ENCODE assay signal across 8 cellular contexts in genomic region chr6:145815351-145815772, GRCh38. TPM values are rescaled to one million over a fixed set of nuclear protein-coding genes. Genes with fewer than 3 reads are reported as not detected.
DNase-seq lines count a peak whose midpoint lies in the region; ATAC-seq and TF ChIP-seq lines count a peak whose summit lies in the region.

No MANE protein-coding gene starts in this region.

- ATAC-seq in DND-41 (ENCODE audit: insufficient read depth, low read depth) = peak; percentile 20
- ATAC-seq in GM21360 (IDR thresholded peaks at IDR 0.05; ENCODE audit: unreplicated experiment) = peak; percentile 9
- peak; percentile 1 to 52 (median 26) for ATAC-seq in heart right ventricle

- H3K4me1 ChIP-seq in DND-41 (ENCODE audit: insufficient read depth, low read length) (peaks cover 43% of the 10 kb centered on the region), HUES64 (ENCODE audit: insufficient read depth, low read length) (peaks cover 34% of the 10 kb centered on the region), heart right ventricle (peaks cover 0 to 72% (median 51%) of the 10 kb centered on the region in 9 donors), prostate gland (replicated peaks) (no peaks in the 10 kb centered on the region)

- H3K9ac ChIP-seq in DND-41 (ENCODE audit: low read depth, low read length) (peak overlapping the region; percentile 89), HUES64 (ENCODE audit: low read depth, low read length) (peak overlapping the region; percentile 91)

- peak overlapping the region; percentile 92 for H3K27ac ChIP-seq in DND-41 (ENCODE audit: low read length)
- H3K27ac ChIP-seq in HUES64 (ENCODE audit: low read depth, low read length) = peak overlapping the region; percentile 97
- H3K27ac ChIP-seq in heart right ventricle = peak overlapping the region; percentile 92 to 98 (median 95)
- H3K27ac ChIP-seq in prostate gland = peak overlapping the region; percentile 79 to 87

- peak overlapping the region; percentile 74 for H3K4me2 ChIP-seq in DND-41 (ENCODE audit: insufficient read depth, low read length)

- no peak for TF ChIP-seq POLR2A in prostate gland (IDR thresholded peaks at IDR 0.05)

- H3K9me3 Mint-ChIP-seq in activated naive CD4-positive, alpha-beta T cell treated with anti-CD3 and anti-CD28 coated beads, Interleukin-2, amount 50 U/mL, for 24 hours = no peaks in the 10 kb centered on the region

- peak overlapping the region; percentile 92 for H3K4me3 Mint-ChIP-seq in activated naive CD4-positive, alpha-beta T cell treated with anti-CD3 and anti-CD28 coated beads, Interleukin-2, amount 50 U/mL, for 24 hours

- H2AFZ ChIP-seq in DND-41 (ENCODE audit: low read depth, low read length) = peak overlapping the region; percentile 90

- H3K4me1 Mint-ChIP-seq in activated naive CD4-positive, alpha-beta T cell treated with anti-CD3 and anti-CD28 coated beads, Interleukin-2, amount 50 U/mL, for 24 hours = peaks cover 63% of the 10 kb centered on the region

- H3K36me3 Mint-ChIP-seq in activated naive CD4-positive, alpha-beta T cell treated with anti-CD3 and anti-CD28 coated beads, Interleukin-2, amount 50 U/mL, for 24 hours = peaks cover 1% of the 10 kb centered on the region

- H3K9me3 ChIP-seq in DND-41 (ENCODE audit: insufficient read depth, low read length, severe bottlenecking) = no peaks in the 10 kb centered on the region
- H3K9me3 ChIP-seq in HUES64 (ENCODE audit: insufficient read depth, low read depth, low read length) = no peaks in the 10 kb centered on the region
- no peaks in the 10 kb centered on the region for H3K9me3 ChIP-seq in heart right ventricle
- no peaks in the 10 kb centered on the region for H3K9me3 ChIP-seq in prostate gland

- 1% methylated on average over 19 of the region's 19 CpGs for WGBS in HUES64
- 1% methylated on average over 19 of the region's 19 CpGs for WGBS in heart right ventricle, 2 donors
- 2% methylated on average over 19 of the region's 19 CpGs for WGBS in prostate gland

- intact Hi-C loops in heart right ventricle (cut with DNase I) = loop anchor here in 5 of 10 donors (2.0 to 10.0 kb wide), 4 partner anchors 81 to 1389 kb away; partner anchors contain the start of genes EPM2A (in 5 of the 5), SHPRH (in 2 of the 5) and STXBP5 (in 1 of the 5)
- intact Hi-C loops in prostate gland (cut with DNase I) = loop anchor here (10.0 kb wide), 1 partner anchor 69 kb away; no protein-coding TSS in a partner anchor

- H3K27me3 ChIP-seq in DND-41 (ENCODE audit: insufficient read depth, low read length, poor library complexity) = no peaks in the 10 kb centered on the region
- H3K27me3 ChIP-seq in HUES64 (ENCODE audit: insufficient read depth, low read length) = no peaks in the 10 kb centered on the region
- no peaks in the 10 kb centered on the region for H3K27me3 ChIP-seq in heart right ventricle
- no peaks in the 10 kb centered on the region for H3K27me3 ChIP-seq in prostate gland (replicated peaks; ENCODE audit: insufficient read depth)

- no peaks in the 10 kb centered on the region; the same call in 1 of the 2 replicates for H4K20me1 ChIP-seq in DND-41 (ENCODE audit: insufficient read depth, low read length)

- DNase-seq in DND-41 (peak; percentile 24), heart right ventricle (peak in 1 of 2 donors; percentile 28), prostate gland (ENCODE audit: low spot score) (no peak), cerebellar nuclear complex (lab: John Stamatoyannopoulos, UW) (no peak)
- no peak for DNase-seq in activated CD8-positive, alpha-beta memory T cell treated with anti-CD3 and anti-CD28 coated beads, Interleukin-2, amount 50 U/mL, for 4 hours

- H3K27ac Mint-ChIP-seq in activated naive CD4-positive, alpha-beta T cell treated with anti-CD3 and anti-CD28 coated beads, Interleukin-2, amount 50 U/mL, for 24 hours = peak overlapping the region; percentile 87

- H3K4me3 ChIP-seq in DND-41 (ENCODE audit: low read depth in 1 of 2, low read length in 2 of 2) = peak overlapping the region; percentile 69 to 88
- peak overlapping the region; percentile 84 for H3K4me3 ChIP-seq in HUES64 (ENCODE audit: low read length)
- H3K4me3 ChIP-seq in heart right ventricle = peak overlapping the region; percentile 63 to 87 (median 79)
- peak overlapping the region; percentile 58 to 67 for H3K4me3 ChIP-seq in prostate gland

- H3K36me3 ChIP-seq in DND-41 (ENCODE audit: insufficient read depth, low read length) (no peaks in the 10 kb centered on the region; the same call in 1 of the 2 replicates), HUES64 (ENCODE audit: insufficient read depth, low read length) (no peaks in the 10 kb centered on the region; the same call in 1 of the 2 replicates), heart right ventricle (no peaks in the 10 kb centered on the region), prostate gland (no peaks in the 10 kb centered on the region)

- TF ChIP-seq CTCF in DND-41 (IDR thresholded peaks at IDR 0.05; ENCODE audit: borderline replicate concordance, extremely low read depth, low read length, poor library complexity, severe bottlenecking) (no peak), heart right ventricle (IDR thresholded peaks at IDR 0.05) (no peak), prostate gland (IDR thresholded peaks at IDR 0.05) (no peak)

- peaks cover 58% of the 10 kb centered on the region for H3K79me2 ChIP-seq in DND-41 (ENCODE audit: insufficient read depth, low read length)

- no peaks in the 10 kb centered on the region for H3K27me3 Mint-ChIP-seq in activated naive CD4-positive, alpha-beta T cell treated with anti-CD3 and anti-CD28 coated beads, Interleukin-2, amount 50 U/mL, for 24 hours

RNA-seq across cellular contexts. Expression of gene FBXO30, which starts 0.8 kb away (rescaled TPM):
- 13.0 TPM for polyA plus RNA-seq in HUES64 (2013, experiment 1 of 2)
- 13.0 TPM for polyA plus RNA-seq in HUES64 (2013, experiment 2 of 2)
- total RNA-seq in heart right ventricle (10 to 100 TPM; 10.6 to 18.4 (median 14.2) TPM), prostate gland (1 to 10 TPM; 6.5 to 9.6 TPM)
- polyA plus RNA-seq in heart right ventricle = 1 to 10 TPM; 3.6 to 8.2 TPM
